In the genomic region with DNA sequence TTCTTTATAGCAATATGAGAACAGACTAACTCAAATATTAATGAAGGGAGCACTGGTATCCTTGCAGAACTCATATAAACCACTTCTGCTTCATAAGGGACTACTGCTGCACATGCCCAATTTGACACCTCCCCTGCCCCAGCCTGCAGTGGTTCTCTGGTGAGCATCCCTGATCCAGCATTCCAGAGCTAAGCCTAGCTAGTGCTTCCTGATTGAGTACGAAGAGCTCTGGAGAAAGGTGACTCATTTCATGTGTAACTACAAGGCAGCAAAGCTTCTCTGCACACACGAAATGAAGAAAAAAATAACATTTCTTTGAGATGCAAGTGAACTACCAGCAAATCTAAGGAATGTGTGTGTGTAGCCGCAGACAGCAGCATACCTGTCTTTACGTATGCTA, we compare ENCODE assay signal across 18 cellular contexts.
"Had no signal": no experiment of that assay in that cellular context is flagged by ENCODE, and none has a peak within 500 bp of the region (broad histone marks: within the 10 kb centered on the region; RNA-seq: fewer than 3 reads in every experiment).

No MANE protein-coding gene starts in this region.

- H3K36me3 Mint-ChIP-seq: activated naive CD4-positive, alpha-beta T cell treated with anti-CD3 and anti-CD28 coated beads, Interleukin-2, amount 10 ng/mL, durations not matched to agents 7 days and 5 days had no signal

- DNase-seq: activated CD4-positive, alpha-beta memory T cell treated with anti-CD3 and anti-CD28 coated beads, Interleukin-2, amount 10 ng/mL, durations not matched to agents 7 days and 5 days; activated CD4-positive, alpha-beta T cell treated with anti-CD3 and anti-CD28 coated beads, Interleukin-2, amount 10 ng/mL, durations not matched to agents 24 days and 14 days; activated effector memory CD4-positive, alpha-beta T cell treated with anti-CD3 and anti-CD28 coated beads, Interleukin-2, amount 50 U/mL, for 16 hours; activated naive CD4-positive, alpha-beta T cell treated with anti-CD3 and anti-CD28 coated beads, Interleukin-2, amount 10 ng/mL, durations not matched to agents 7 days and 5 days; body of pancreas; foreskin fibroblast; kidney; left lung; naive thymus-derived CD4-positive, alpha-beta T cell; occipital lobe; stimulated activated CD4-positive, alpha-beta T cell treated with anti-CD3 and anti-CD28 coated beads, Interleukin-2, amount 100 ng/mL, for 48 hours; stimulated activated naive CD8-positive, alpha-beta T cell treated with anti-CD3 and anti-CD28 coated beads, Interleukin-15, Interleukin-2, amounts not matched to agents 100 U/mL and 50 U/mL, for 24 hours; tibial artery had no signal

- H3K27ac Mint-ChIP-seq: activated CD4-positive, alpha-beta memory T cell treated with anti-CD3 and anti-CD28 coated beads, Interleukin-2, amount 10 ng/mL, durations not matched to agents 7 days and 5 days; activated CD4-positive, alpha-beta T cell treated with anti-CD3 and anti-CD28 coated beads, Interleukin-2, amount 10 ng/mL, durations not matched to agents 24 days and 14 days; activated naive CD4-positive, alpha-beta T cell treated with anti-CD3 and anti-CD28 coated beads, Interleukin-2, amount 10 ng/mL, durations not matched to agents 7 days and 5 days; naive thymus-derived CD4-positive, alpha-beta T cell had no signal

- H3K27ac ChIP-seq: body of pancreas, left lung, tibial artery had no signal

- H3K4me3 ChIP-seq: body of pancreas, left lung, lung, smooth muscle cell, tibial artery had no signal

- H3K4me1 ChIP-seq: body of pancreas, left lung, tibial artery had no signal

- H3K4me1 Mint-ChIP-seq: activated CD4-positive, alpha-beta memory T cell treated with anti-CD3 and anti-CD28 coated beads, Interleukin-2, amount 10 ng/mL, durations not matched to agents 7 days and 5 days; activated CD4-positive, alpha-beta T cell treated with anti-CD3 and anti-CD28 coated beads, Interleukin-2, amount 10 ng/mL, durations not matched to agents 24 days and 14 days; activated naive CD4-positive, alpha-beta T cell treated with anti-CD3 and anti-CD28 coated beads, Interleukin-2, amount 10 ng/mL, durations not matched to agents 7 days and 5 days; naive thymus-derived CD4-positive, alpha-beta T cell; neural crest cell had no signal

- H3K36me3 ChIP-seq: left lung had no signal

- H3K27me3 Mint-ChIP-seq: activated CD4-positive, alpha-beta T cell treated with anti-CD3 and anti-CD28 coated beads, Interleukin-2, amount 10 ng/mL, durations not matched to agents 24 days and 14 days had no signal

- ATAC-seq: activated CD4-positive, CD25-positive, alpha-beta regulatory T cell treated with anti-CD3 and anti-CD28 coated beads, Interleukin-2, amount 50 U/mL, for 24 hours; body of pancreas; left lung; naive thymus-derived CD4-positive, alpha-beta T cell; sciatic nerve; stimulated activated naive CD8-positive, alpha-beta T cell treated with anti-CD3 and anti-CD28 coated beads, Interleukin-15, Interleukin-2, amounts not matched to agents 100 U/mL and 50 U/mL, for 24 hours had no signal

- H3K4me3 Mint-ChIP-seq: activated CD4-positive, alpha-beta memory T cell treated with anti-CD3 and anti-CD28 coated beads, Interleukin-2, amount 10 ng/mL, durations not matched to agents 7 days and 5 days; activated CD4-positive, alpha-beta T cell treated with anti-CD3 and anti-CD28 coated beads, Interleukin-2, amount 10 ng/mL, durations not matched to agents 24 days and 14 days; activated naive CD4-positive, alpha-beta T cell treated with anti-CD3 and anti-CD28 coated beads, Interleukin-2, amount 10 ng/mL, durations not matched to agents 7 days and 5 days; naive thymus-derived CD4-positive, alpha-beta T cell; neural crest cell had no signal

- H3K27me3 ChIP-seq: body of pancreas, left lung, tibial artery had no signal
